Comparison of ENCODE assay signal across 33 cellular contexts in the genomic region with DNA sequence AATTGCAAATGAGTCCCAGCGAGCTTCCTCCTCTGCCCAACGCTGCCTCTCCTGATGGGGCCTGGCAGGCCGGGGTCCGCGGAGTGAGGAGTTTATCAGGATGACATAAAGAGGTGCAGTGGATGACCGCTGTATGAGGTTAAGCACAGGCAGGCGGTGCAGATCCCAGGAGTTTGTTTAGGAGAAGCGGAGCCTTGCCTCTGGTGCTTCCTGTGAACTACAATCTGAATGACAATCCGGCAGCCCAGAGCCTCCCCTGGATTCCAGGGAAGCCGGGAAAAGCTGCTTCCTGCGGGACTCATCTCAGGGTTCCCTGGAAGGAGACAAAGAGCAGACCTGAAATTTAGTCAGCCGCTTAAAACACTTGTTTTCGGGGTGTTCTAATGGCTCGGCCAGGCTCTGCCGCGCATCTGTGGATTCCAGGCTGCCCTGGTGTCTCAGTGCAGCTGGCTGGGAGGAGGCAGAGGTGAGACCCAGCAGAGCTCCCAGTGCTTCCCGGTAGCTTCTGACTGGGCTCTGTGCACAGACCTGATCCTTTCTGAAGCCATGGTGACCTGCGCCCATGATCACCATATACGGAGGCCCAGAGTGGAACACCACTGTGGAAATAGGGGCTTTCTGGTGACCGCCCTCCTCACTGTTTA.
DNase-seq lines count a peak whose midpoint lies in the region; ATAC-seq, FAIRE-seq and TF ChIP-seq lines count a peak whose summit lies in the region.
"Had no signal": no experiment of that assay in that cellular context is flagged by ENCODE, and none has a peak within 500 bp of the region (broad histone marks: within the 10 kb centered on the region; RNA-seq: fewer than 3 reads in every experiment).

No MANE protein-coding gene starts in this region.

- no peak overlapping the region for H2AFZ ChIP-seq in HepG2 (ENCODE audit: low read length)

- CTCF ChIA-PET in HepG2 (lab: Yijun Ruan, JAX; ENCODE audit: low intra/inter-chr PET ratio, low total read pairs) = no interaction called here

- no peaks in the 10 kb centered on the region for H3K36me3 Mint-ChIP-seq in endodermal cell (ENCODE audit: low read depth)
- H3K36me3 Mint-ChIP-seq in type B pancreatic cell = no peaks in the 10 kb centered on the region
- H3K36me3 Mint-ChIP-seq in CD14-positive monocyte = no peaks in the 10 kb centered on the region
- H3K36me3 Mint-ChIP-seq: CD4-positive, alpha-beta memory T cell had no signal

- H3K27me3 ChIP-seq in cardiac muscle cell (no peaks in the 10 kb centered on the region), left ventricle myocardium inferior (ENCODE audit: low read depth) (peaks cover 4% of the 10 kb centered on the region), endodermal cell (ENCODE audit: control insufficient read depth, insufficient read depth, low read length, poor library complexity, severe bottlenecking) (no peaks in the 10 kb centered on the region), HepG2 (ENCODE audit: control insufficient read depth in 1 of 2, insufficient read depth in 2 of 2, low read length in 2 of 2) (peaks cover 6 to 42% of the 10 kb centered on the region in 2 experiments; a peak in 4 of 5 replicates)
- H3K27me3 ChIP-seq: Peyer's patch, vagina had no signal

- H3K4me1 ChIP-seq in cardiac muscle cell (ENCODE audit: low read depth) = peaks cover 20% of the 10 kb centered on the region
- peaks cover 20% of the 10 kb centered on the region for H3K4me1 ChIP-seq in left ventricle myocardium inferior
- peaks cover 4% of the 10 kb centered on the region for H3K4me1 ChIP-seq in endodermal cell (ENCODE audit: control insufficient read depth, insufficient read depth, low read length)
- no peaks in the 10 kb centered on the region for H3K4me1 ChIP-seq in HepG2 (ENCODE audit: insufficient read depth, low read length)
- H3K4me1 ChIP-seq: Peyer's patch had no signal

- H3K27me3 Mint-ChIP-seq in endodermal cell (ENCODE audit: insufficient read depth) = peaks cover 4% of the 10 kb centered on the region
- H3K27me3 Mint-ChIP-seq in type B pancreatic cell = peaks cover 54% of the 10 kb centered on the region
- peaks cover 12 to 23% (median 21%) of the 10 kb centered on the region in 3 donors for H3K27me3 Mint-ChIP-seq in CD14-positive monocyte (ENCODE audit: low read depth in 3 of 3)

- H3K9me3 Mint-ChIP-seq in endodermal cell = peaks cover 2% of the 10 kb centered on the region
- no peaks in the 10 kb centered on the region for H3K9me3 Mint-ChIP-seq in type B pancreatic cell
- peaks cover 0 to 2% (median 0%) of the 10 kb centered on the region in 7 donors for H3K9me3 Mint-ChIP-seq in CD14-positive monocyte
- H3K9me3 Mint-ChIP-seq: activated T-cell treated with anti-CD3 and anti-CD28 coated beads, Interleukin-2, amount 50 U/mL, for 4 hours; dendritic cell treated with granulocyte-macrophage colony-stimulating factor and Interleukin-4, amounts not matched to agents 40 ng/mL and 50 ng/mL, for 4 days; stimulated activated naive CD8-positive, alpha-beta T cell treated with anti-CD3 and anti-CD28 coated beads, Interleukin-15, Interleukin-2, amounts not matched to agents 100 ng/mL and 50 ng/mL, for 24 hours had no signal

- H3K27ac ChIP-seq in cardiac muscle cell (peak overlapping the region; percentile 62), left ventricle myocardium inferior (replicated peaks) (no peak overlapping the region), endodermal cell (ENCODE audit: low read depth, low read length) (no peak overlapping the region), HepG2 (ENCODE audit: extremely low read length, insufficient read depth, low read length) (no peak overlapping the region)
- H3K27ac ChIP-seq: esophagus muscularis mucosa, heart left ventricle, Peyer's patch, thoracic aorta, vagina, WERI-Rb-1 had no signal

- no peak overlapping the region for H3K27ac Mint-ChIP-seq in endodermal cell
- H3K27ac Mint-ChIP-seq in type B pancreatic cell = no peak overlapping the region
- H3K27ac Mint-ChIP-seq in CD14-positive monocyte = no peak overlapping the region
- H3K27ac Mint-ChIP-seq: CD4-positive, alpha-beta memory T cell; dendritic cell treated with granulocyte-macrophage colony-stimulating factor and Interleukin-4, amounts not matched to agents 40 ng/mL and 50 ng/mL, for 4 days; stimulated activated naive CD8-positive, alpha-beta T cell treated with anti-CD3 and anti-CD28 coated beads, Interleukin-15, Interleukin-2, amounts not matched to agents 100 ng/mL and 50 ng/mL, for 24 hours had no signal

- H3K4me3 ChIP-seq in cardiac muscle cell (no peak overlapping the region), left ventricle myocardium inferior (no peak overlapping the region), endodermal cell (ENCODE audit: low read length) (no peak overlapping the region), HepG2 (replicated peaks in 1 of 3; ENCODE audit: insufficient read depth in 1 of 3, low read depth in 2 of 3, low read length in 3 of 3) (no peak overlapping the region)
- H3K4me3 ChIP-seq: esophagus muscularis mucosa, GM12878, heart left ventricle, Peyer's patch, thoracic aorta, vagina had no signal

- H4K20me1 ChIP-seq in HepG2 (ENCODE audit: insufficient read depth, low read length) = no peaks in the 10 kb centered on the region

- H3K9me3 ChIP-seq in cardiac muscle cell (ENCODE audit: low read depth) (no peaks in the 10 kb centered on the region), left ventricle myocardium inferior (replicated peaks) (no peaks in the 10 kb centered on the region), endodermal cell (ENCODE audit: control insufficient read depth, low read length) (no peaks in the 10 kb centered on the region), HepG2 (ENCODE audit: low read length) (no peaks in the 10 kb centered on the region)
- H3K9me3 ChIP-seq: esophagus muscularis mucosa, heart left ventricle, Peyer's patch, thoracic aorta, vagina had no signal

- DNase-seq in cardiac muscle cell (ENCODE audit: low read depth in 1 of 2, low spot score in 1 of 2) = peak in 1 of 2 donors; percentile 68
- DNase-seq in left ventricle myocardium inferior = no peak
- peak; percentile 88 for DNase-seq in endodermal cell
- DNase-seq in HepG2 (ENCODE audit: low spot score) = no peak
- no peak for DNase-seq in type B pancreatic cell (ENCODE audit: extremely low spot score, unreplicated experiment)
- DNase-seq in CD14-positive monocyte (ENCODE audit: low spot score) = no peak
- DNase-seq: activated CD4-positive, alpha-beta T cell treated with anti-CD3 and anti-CD28 coated beads for 48 hours; activated T-cell treated with anti-CD3 and anti-CD28 coated beads, Interleukin-2, amount 50 U/mL, for 4 hours; CD4-positive, alpha-beta memory T cell; DMS 273 treated with DMSO at 0.1 percent for 48 hours; EL; foreskin fibroblast; heart left ventricle; left cardiac atrium; mammary epithelial cell; NCI-H2107; NCI-H345; Peyer's patch; right cardiac atrium; SHP77 treated with DMSO at 0.1 percent for 48 hours; stimulated activated CD4-positive, alpha-beta T cell treated with anti-CD3 and anti-CD28 coated beads, Interleukin-1b, Interleukin-23, amount 100 ng/mL, for 48 hours; SW 1271; WERI-Rb-1 had no signal

- no peak overlapping the region for H3K4me2 ChIP-seq in HepG2 (ENCODE audit: low read depth, low read length)

- intact Hi-C loops in left ventricle myocardium inferior (cut with micrococcal nuclease) (no loop called here), HepG2 (cut with micrococcal nuclease; ENCODE audit: unreplicated experiment) (no loop called here), CD14-positive monocyte (cut with micrococcal nuclease) (no loop called here)

- TF ChIP-seq CTCF in cardiac muscle cell (IDR thresholded peaks at IDR 0.05; ENCODE audit: low read depth, low read length) (no peak), left ventricle myocardium inferior (IDR thresholded peaks at IDR 0.05; ENCODE audit: borderline replicate concordance) (no peak), endodermal cell (conservative IDR thresholded peaks at IDR 0.05) (peak; percentile 65), HepG2 (CRISPR knock-in tag; IDR thresholded peaks at IDR 0.05) (no peak; the same call in 1 of the 2 replicates), type B pancreatic cell (conservative IDR thresholded peaks at IDR 0.05) (peak; percentile 47), CD14-positive monocyte (IDR thresholded peaks at IDR 0.05) (no peak)

- TF ChIP-seq POLR2A in HepG2 (IDR thresholded peaks at IDR 0.05; ENCODE audit: insufficient read depth in 1 of 2, low read depth in 2 of 2, low read length in 2 of 2) = no peak

- POLR2A ChIA-PET in HepG2 (lab: Yijun Ruan, JAX) = no interaction called here

- ATAC-seq in HepG2 (peak; percentile 91), GM18868 (IDR thresholded peaks at IDR 0.05; ENCODE audit: unreplicated experiment) (no peak), HG02884 (IDR thresholded peaks at IDR 0.05; ENCODE audit: unreplicated experiment) (no peak)
- ATAC-seq: activated T-cell treated with anti-CD3 and anti-CD28 coated beads, Interleukin-2, amount 50 U/mL, for 4 hours; GM12878; heart left ventricle; left cardiac atrium; right cardiac atrium had no signal

- in situ Hi-C loops in HepG2 (cut with HindIII; ENCODE audit: extremely low pct_ligation_motif_present, low pct_unique_long_range_greater_than_20kb) = no loop called here

- H3K4me1 Mint-ChIP-seq in endodermal cell (peaks cover 3% of the 10 kb centered on the region), type B pancreatic cell (ENCODE audit: unreplicated experiment) (peaks cover 9% of the 10 kb centered on the region), CD14-positive monocyte (no peaks in the 10 kb centered on the region)
- H3K4me1 Mint-ChIP-seq: CD4-positive, alpha-beta memory T cell had no signal

- no peak for TF ChIP-seq EP300 in HepG2 (IDR thresholded peaks at IDR 0.05; ENCODE audit: low read depth in 2 of 2, low read length in 2 of 2)
- no peak for TF ChIP-seq EP300 in HepG2 (CRISPR knock-in tag; IDR thresholded peaks at IDR 0.05; ENCODE audit: borderline replicate concordance)

- no peak for FAIRE-seq in HepG2 (lab: Jason Lieb, UNC)
- FAIRE-seq: A204.1, astrocyte, GM12878 had no signal

- H3K4me3 Mint-ChIP-seq in endodermal cell (no peak overlapping the region), type B pancreatic cell (no peak overlapping the region), CD14-positive monocyte (peak overlapping the region in 1 of 2 donors; percentile 56)
- H3K4me3 Mint-ChIP-seq: activated T-cell treated with anti-CD3 and anti-CD28 coated beads, Interleukin-2, amount 50 U/mL, for 4 hours; CD4-positive, alpha-beta memory T cell; dendritic cell treated with granulocyte-macrophage colony-stimulating factor and Interleukin-4, amounts not matched to agents 40 ng/mL and 50 ng/mL, for 4 days; stimulated activated naive CD8-positive, alpha-beta T cell treated with anti-CD3 and anti-CD28 coated beads, Interleukin-15, Interleukin-2, amounts not matched to agents 100 ng/mL and 50 ng/mL, for 24 hours had no signal

- 24 to 40% methylated on average over 15 to 20 of the region's 20 CpGs for WGBS in endodermal cell (ENCODE audit: insufficient coverage in 1 of 2, insufficient read length in 1 of 2), 2 experiments
- 20% methylated on average over 11 of the region's 20 CpGs for WGBS in HepG2 (ENCODE audit: low lambda C conversion rate)

- H3K36me3 ChIP-seq in cardiac muscle cell = no peaks in the 10 kb centered on the region
- no peaks in the 10 kb centered on the region for H3K36me3 ChIP-seq in left ventricle myocardium inferior
- no peaks in the 10 kb centered on the region for H3K36me3 ChIP-seq in endodermal cell (ENCODE audit: control insufficient read depth, insufficient read depth, low read length)
- H3K36me3 ChIP-seq in HepG2 (replicated peaks in 1 of 2; ENCODE audit: control insufficient read depth in 1 of 2, insufficient read depth in 2 of 2, low read length in 2 of 2) = no peaks in the 10 kb centered on the region
- H3K36me3 ChIP-seq: esophagus muscularis mucosa, heart left ventricle, Peyer's patch, thoracic aorta, vagina, WERI-Rb-1 had no signal

- TF ChIP-seq RAD21 in HepG2 (CRISPR knock-in tag; IDR thresholded peaks at IDR 0.05) = no peak

- no peaks in the 10 kb centered on the region for H3K79me2 ChIP-seq in HepG2 (ENCODE audit: insufficient read depth, low read length)

- BruUV-seq in HepG2 (replicated peaks; lab: Mats Ljungman, UMichigan) = no TSS peak

- H3K9ac ChIP-seq in endodermal cell (ENCODE audit: extremely low read depth, low read length, poor library complexity, severe bottlenecking) (no peak overlapping the region), HepG2 (ENCODE audit: insufficient read depth, low read depth, low read length) (no peak overlapping the region)

Comparison
In these comparisons a context has a peak if more than half of its experiments do, and no peak if none do; other contexts are left out.
1. CTCF ChIP-seq: peak in endodermal cell (single experiment) and type B pancreatic cell (single experiment); none in cardiac muscle cell (single experiment), left ventricle myocardium inferior (single experiment), HepG2 (single experiment) and CD14-positive monocyte (single experiment).